Comparison of ENCODE assay signal across 14 cellular contexts in genomic region chr3:28295819-28296364, GRCh38. TPM values are rescaled to one million over a fixed set of nuclear protein-coding genes. Genes with fewer than 3 reads are reported as not detected.
DNase-seq lines count a peak whose midpoint lies in the region; ATAC-seq and TF ChIP-seq lines count a peak whose summit lies in the region.
"Had no signal": no experiment of that assay in that cellular context is flagged by ENCODE, and none has a peak within 500 bp of the region (broad histone marks: within the 10 kb centered on the region; RNA-seq: fewer than 3 reads in every experiment).

No MANE protein-coding gene starts in this region.

- H3K9me3 ChIP-seq in naive thymus-derived CD4-positive, alpha-beta T cell (ENCODE audit: control insufficient read depth in 2 of 3, low read length in 3 of 3) = no peaks in the 10 kb centered on the region
- H3K9me3 ChIP-seq: A549 had no signal

- DNase-seq in activated CD8-positive, alpha-beta T cell treated with anti-CD3 and anti-CD28 coated beads, Interleukin-2, amount 10 ng/mL, durations not matched to agents 7 days and 5 days = no peak
- no peak for DNase-seq in activated CD8-positive, alpha-beta T cell treated with anti-CD3 and anti-CD28 coated beads for 36 hours
- DNase-seq in choroid plexus epithelial cell (ENCODE audit: low read depth) (peak; percentile 23), GM13977 (ENCODE audit: low spot score) (no peak)
- no peak for DNase-seq in naive thymus-derived CD4-positive, alpha-beta T cell
- DNase-seq: Kasumi-1, PC-9 had no signal

- in situ Hi-C loops in GM13977 (cut with MboI; ENCODE audit: low pct_unique_long_range_greater_than_20kb, low sequenced_read_pairs, unreplicated experiment) = no loop called here

- H3K27me3 Mint-ChIP-seq in activated CD8-positive, alpha-beta T cell treated with anti-CD3 and anti-CD28 coated beads, Interleukin-2, amount 10 ng/mL, durations not matched to agents 7 days and 5 days (ENCODE audit: low read depth) = no peaks in the 10 kb centered on the region
- H3K27me3 Mint-ChIP-seq in activated CD8-positive, alpha-beta T cell treated with anti-CD3 and anti-CD28 coated beads for 36 hours = no peaks in the 10 kb centered on the region
- no peaks in the 10 kb centered on the region for H3K27me3 Mint-ChIP-seq in naive thymus-derived CD4-positive, alpha-beta T cell

- no peaks in the 10 kb centered on the region for H3K9me3 Mint-ChIP-seq in activated CD8-positive, alpha-beta T cell treated with anti-CD3 and anti-CD28 coated beads, Interleukin-2, amount 10 ng/mL, durations not matched to agents 7 days and 5 days (ENCODE audit: insufficient read depth)
- peaks cover under 1% of the 10 kb centered on the region for H3K9me3 Mint-ChIP-seq in activated CD8-positive, alpha-beta T cell treated with anti-CD3 and anti-CD28 coated beads for 36 hours
- peaks cover 0 to 2% (median 0%) of the 10 kb centered on the region in 11 donors for H3K9me3 Mint-ChIP-seq in naive thymus-derived CD4-positive, alpha-beta T cell
- H3K9me3 Mint-ChIP-seq: nephron had no signal

- no peaks in the 10 kb centered on the region for H3K36me3 ChIP-seq in naive thymus-derived CD4-positive, alpha-beta T cell (ENCODE audit: control insufficient read depth in 2 of 3, insufficient read depth in 3 of 3, low read length in 3 of 3)

- no peak for TF ChIP-seq CTCF in activated CD8-positive, alpha-beta T cell treated with anti-CD3 and anti-CD28 coated beads for 36 hours (IDR thresholded peaks at IDR 0.05)
- no peak for TF ChIP-seq CTCF in choroid plexus epithelial cell (conservative IDR thresholded peaks at IDR 0.05; ENCODE audit: low read depth, low read length)
- no peak for TF ChIP-seq CTCF in GM13977 (IDR thresholded peaks at IDR 0.05; ENCODE audit: extremely low read depth, insufficient read depth, missing control alignments)

- H3K27me3 ChIP-seq in naive thymus-derived CD4-positive, alpha-beta T cell (ENCODE audit: control insufficient read depth in 2 of 2, insufficient read depth in 2 of 2, low read length in 2 of 2) = no peaks in the 10 kb centered on the region

- peak; percentile 47 for ATAC-seq in activated CD8-positive, alpha-beta T cell treated with anti-CD3 and anti-CD28 coated beads, Interleukin-2, amount 10 ng/mL, durations not matched to agents 7 days and 5 days
- no peak for ATAC-seq in activated CD8-positive, alpha-beta T cell treated with anti-CD3 and anti-CD28 coated beads for 36 hours
- peak; percentile 42 for ATAC-seq in HG02610 (IDR thresholded peaks at IDR 0.05; ENCODE audit: unreplicated experiment)
- peak; percentile 24 for ATAC-seq in naive thymus-derived CD4-positive, alpha-beta T cell
- no peak for ATAC-seq in HG02678 (IDR thresholded peaks at IDR 0.05; ENCODE audit: unreplicated experiment)
- no peak for ATAC-seq in GM18907 (IDR thresholded peaks at IDR 0.05; ENCODE audit: unreplicated experiment)
- ATAC-seq: A549, esophagus mucosa had no signal

- CTCF ChIA-PET in activated CD8-positive, alpha-beta T cell treated with anti-CD3 and anti-CD28 coated beads, Interleukin-2, amount 10 ng/mL, durations not matched to agents 7 days and 5 days (lab: Charles Lee) = interaction anchor here (1.1 kb wide), 1 partner anchor 26 kb away, joined by 3 read pairs; no protein-coding TSS in a partner anchor
- CTCF ChIA-PET in activated CD8-positive, alpha-beta T cell treated with anti-CD3 and anti-CD28 coated beads for 36 hours (lab: Charles Lee) = interaction anchor here (2.2 kb wide), 1 partner anchor 8 kb away, joined by 7 read pairs; no protein-coding TSS in a partner anchor
- CTCF ChIA-PET in naive thymus-derived CD4-positive, alpha-beta T cell (lab: Charles Lee) = interaction anchor here (1.0 kb wide), 1 partner anchor 32 kb away, joined by 3 read pairs; no protein-coding TSS in a partner anchor

- peaks cover 9% of the 10 kb centered on the region for H3K4me1 Mint-ChIP-seq in activated CD8-positive, alpha-beta T cell treated with anti-CD3 and anti-CD28 coated beads, Interleukin-2, amount 10 ng/mL, durations not matched to agents 7 days and 5 days (ENCODE audit: low read depth)
- peaks cover 24% of the 10 kb centered on the region for H3K4me1 Mint-ChIP-seq in activated CD8-positive, alpha-beta T cell treated with anti-CD3 and anti-CD28 coated beads for 36 hours (ENCODE audit: low read depth)
- peaks cover 16 to 37% (median 21%) of the 10 kb centered on the region in 7 donors for H3K4me1 Mint-ChIP-seq in naive thymus-derived CD4-positive, alpha-beta T cell
- H3K4me1 Mint-ChIP-seq: nephron had no signal

- intact Hi-C loops in activated CD8-positive, alpha-beta T cell treated with anti-CD3 and anti-CD28 coated beads for 36 hours (cut with micrococcal nuclease) = no loop called here
- intact Hi-C loops in naive thymus-derived CD4-positive, alpha-beta T cell (cut with micrococcal nuclease) = loop anchor here in 1 of 2 donors (2.0 kb wide), 1 partner anchor 21 kb away; no protein-coding TSS in a partner anchor

- H3K36me3 Mint-ChIP-seq in activated CD8-positive, alpha-beta T cell treated with anti-CD3 and anti-CD28 coated beads, Interleukin-2, amount 10 ng/mL, durations not matched to agents 7 days and 5 days (ENCODE audit: low read depth) = peaks cover 10% of the 10 kb centered on the region
- H3K36me3 Mint-ChIP-seq in activated CD8-positive, alpha-beta T cell treated with anti-CD3 and anti-CD28 coated beads for 36 hours (ENCODE audit: low read depth) = peaks cover 9% of the 10 kb centered on the region
- peaks cover 0 to 26% (median 9%) of the 10 kb centered on the region in 5 donors for H3K36me3 Mint-ChIP-seq in naive thymus-derived CD4-positive, alpha-beta T cell

- H3K27ac ChIP-seq in naive thymus-derived CD4-positive, alpha-beta T cell (ENCODE audit: low read depth, low read length) = no peak overlapping the region
- H3K27ac ChIP-seq: A549, PC-9 had no signal

- POLR2A ChIA-PET in activated CD8-positive, alpha-beta T cell treated with anti-CD3 and anti-CD28 coated beads, Interleukin-2, amount 10 ng/mL, durations not matched to agents 7 days and 5 days (lab: Charles Lee) = interaction anchor here (0.6 to 1.3 kb wide), 2 partner anchors 29 to 53 kb away, joined by 3 read pairs; partner anchors contain the start of genes AZI2 and ZCWPW2
- POLR2A ChIA-PET in activated CD8-positive, alpha-beta T cell treated with anti-CD3 and anti-CD28 coated beads for 36 hours (lab: Charles Lee) = no interaction called here
- POLR2A ChIA-PET in naive thymus-derived CD4-positive, alpha-beta T cell (lab: Charles Lee) = interaction anchor here (0.7 kb wide), 2 partner anchors 14 to 835 kb away, joined by 3 read pairs; no protein-coding TSS in a partner anchor

- H3K4me1 ChIP-seq in naive thymus-derived CD4-positive, alpha-beta T cell (ENCODE audit: control insufficient read depth in 2 of 2, insufficient read depth in 2 of 2, low read length in 2 of 2) = peaks cover 0 to 17% of the 10 kb centered on the region in 2 donors
- H3K4me1 ChIP-seq: A549 had no signal

- H3K4me3 Mint-ChIP-seq in activated CD8-positive, alpha-beta T cell treated with anti-CD3 and anti-CD28 coated beads, Interleukin-2, amount 10 ng/mL, durations not matched to agents 7 days and 5 days = no peak overlapping the region
- no peak overlapping the region for H3K4me3 Mint-ChIP-seq in activated CD8-positive, alpha-beta T cell treated with anti-CD3 and anti-CD28 coated beads for 36 hours
- peak overlapping the region in 5 of 10 donors; percentile 2 to 51 (median 23) for H3K4me3 Mint-ChIP-seq in naive thymus-derived CD4-positive, alpha-beta T cell
- H3K4me3 Mint-ChIP-seq: nephron had no signal

- H3K4me3 ChIP-seq in choroid plexus epithelial cell (ENCODE audit: low read depth, low read length) = no peak overlapping the region
- peak overlapping the region; percentile 19 for H3K4me3 ChIP-seq in naive thymus-derived CD4-positive, alpha-beta T cell (ENCODE audit: low read length)
- H3K4me3 ChIP-seq: A549, PC-9, smooth muscle cell had no signal

- H3K27ac Mint-ChIP-seq in activated CD8-positive, alpha-beta T cell treated with anti-CD3 and anti-CD28 coated beads, Interleukin-2, amount 10 ng/mL, durations not matched to agents 7 days and 5 days = peak overlapping the region; percentile 39
- H3K27ac Mint-ChIP-seq in activated CD8-positive, alpha-beta T cell treated with anti-CD3 and anti-CD28 coated beads for 36 hours = no peak overlapping the region
- H3K27ac Mint-ChIP-seq in naive thymus-derived CD4-positive, alpha-beta T cell = peak overlapping the region in 3 of 9 donors; percentile 11 to 75 (median 14)
- H3K27ac Mint-ChIP-seq: nephron had no signal

RNA-seq across cellular contexts. Expression of gene ZCWPW2, which starts 52.6 kb away (rescaled TPM):
- under 1 TPM; 0.31 to 0.42 TPM for total RNA-seq in activated CD8-positive, alpha-beta T cell treated with anti-CD3 and anti-CD28 coated beads, Interleukin-2, amount 10 ng/mL, durations not matched to agents 7 days and 5 days
- under 1 TPM in 1 of 2 experiments, not detected in 1; 0.68 TPM for total RNA-seq in activated CD8-positive, alpha-beta T cell treated with anti-CD3 and anti-CD28 coated beads for 36 hours
- total RNA-seq in naive thymus-derived CD4-positive, alpha-beta T cell = 1 to 10 TPM in 2 of 5 experiments, under 1 TPM in 3; 0.56 to 1.3 (median 0.81) TPM
- polyA plus RNA-seq in naive thymus-derived CD4-positive, alpha-beta T cell = under 1 TPM; 0.67 to 0.78 TPM

RNA-seq across cellular contexts. Expression of gene AZI2, which starts 52.7 kb away (rescaled TPM):
- 10 to 100 TPM; 52.0 to 55.3 TPM for total RNA-seq in activated CD8-positive, alpha-beta T cell treated with anti-CD3 and anti-CD28 coated beads, Interleukin-2, amount 10 ng/mL, durations not matched to agents 7 days and 5 days
- total RNA-seq in activated CD8-positive, alpha-beta T cell treated with anti-CD3 and anti-CD28 coated beads for 36 hours = 10 to 100 TPM; 35.1 to 39.1 TPM
- total RNA-seq in naive thymus-derived CD4-positive, alpha-beta T cell = 10 to 100 TPM; 39.7 to 54.0 (median 41.2) TPM
- polyA plus RNA-seq in naive thymus-derived CD4-positive, alpha-beta T cell = 10 to 100 TPM; 39.2 to 53.6 TPM

RNA-seq across cellular contexts. Expression of gene CMC1, which starts 54.5 kb away (rescaled TPM):
- total RNA-seq in activated CD8-positive, alpha-beta T cell treated with anti-CD3 and anti-CD28 coated beads, Interleukin-2, amount 10 ng/mL, durations not matched to agents 7 days and 5 days = 10 to 100 TPM; 16.8 to 20.8 TPM
- 10 to 100 TPM; 22.4 to 29.0 TPM for total RNA-seq in activated CD8-positive, alpha-beta T cell treated with anti-CD3 and anti-CD28 coated beads for 36 hours
- 10 to 100 TPM; 11.0 to 25.1 (median 13.9) TPM for total RNA-seq in naive thymus-derived CD4-positive, alpha-beta T cell
- 10 to 100 TPM; 28.9 to 35.2 TPM for polyA plus RNA-seq in naive thymus-derived CD4-positive, alpha-beta T cell

Comparison
In these comparisons a context has a peak if more than half of its experiments do, and no peak if none do; other contexts are left out.
1. ATAC-seq: peak in activated CD8-positive, alpha-beta T cell treated with anti-CD3 and anti-CD28 coated beads, Interleukin-2, amount 10 ng/mL, durations not matched to agents 7 days and 5 days (single experiment), HG02610 (single experiment) and naive thymus-derived CD4-positive, alpha-beta T cell (single experiment); none in activated CD8-positive, alpha-beta T cell treated with anti-CD3 and anti-CD28 coated beads for 36 hours (single experiment), HG02678 (single experiment) and GM18907 (single experiment).